In the genomic region with DNA sequence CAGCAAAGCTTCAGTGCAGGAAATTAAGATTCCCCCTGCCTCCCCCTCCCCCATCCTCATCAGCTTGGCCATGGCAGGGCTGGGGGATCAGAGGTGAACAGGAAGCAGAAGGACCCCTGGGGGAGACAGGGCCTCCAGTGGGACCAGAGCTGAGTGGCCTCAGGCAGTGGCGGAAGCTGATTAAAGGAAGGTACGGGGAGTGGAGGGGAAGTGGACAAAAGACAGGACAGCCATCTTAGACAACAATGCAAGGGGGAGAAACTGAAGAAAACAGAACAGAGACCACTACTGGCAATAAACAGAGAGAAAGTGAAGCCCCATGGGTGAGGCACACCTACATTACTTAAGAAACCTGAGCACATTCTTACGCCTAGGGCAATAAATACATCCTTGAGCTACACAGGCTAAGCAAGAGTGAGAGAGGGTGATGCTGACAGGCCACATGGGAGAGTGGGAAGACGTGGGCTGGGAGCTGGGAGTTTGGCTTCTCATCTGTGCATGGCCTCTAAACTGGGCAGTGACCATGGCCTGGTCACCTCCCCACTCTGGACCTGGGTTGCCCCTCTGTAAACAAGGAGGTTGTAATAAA, we compare ENCODE assay signal across 19 cellular contexts. TPM values are rescaled to one million over a fixed set of nuclear protein-coding genes. Genes with fewer than 3 reads are reported as not detected.
A peak's percentile ranks its signal among the peaks of the same experiment; 100 is the strongest.
DNase-seq lines count a peak whose midpoint lies in the region; ATAC-seq and TF ChIP-seq lines count a peak whose summit lies in the region.
"Had no signal": no experiment of that assay in that cellular context is flagged by ENCODE, and none has a peak within 500 bp of the region (broad histone marks: within the 10 kb centered on the region; RNA-seq: fewer than 3 reads in every experiment).

No MANE protein-coding gene starts in this region.

- peaks cover 10% of the 10 kb centered on the region for H3K4me1 ChIP-seq in foreskin keratinocyte
- H3K4me1 ChIP-seq in neural progenitor cell, result peaks cover 18% of the 10 kb centered on the region
- H3K4me1 ChIP-seq in sigmoid colon, result peaks cover 0 to 10% (median 5%) of the 10 kb centered on the region in 4 donors

- H3K27me3 ChIP-seq in foreskin keratinocyte (no peaks in the 10 kb centered on the region), neural progenitor cell (no peaks in the 10 kb centered on the region), sigmoid colon (no peaks in the 10 kb centered on the region)
- H3K27me3 ChIP-seq: Peyer's patch had no signal

- H3K9me3 Mint-ChIP-seq in CD14-positive monocyte (no peaks in the 10 kb centered on the region), IgD-negative memory B cell (no peaks in the 10 kb centered on the region), neural progenitor cell (no peaks in the 10 kb centered on the region), progenitor cell of endocrine pancreas (ENCODE audit: low read depth) (no peaks in the 10 kb centered on the region)
- H3K9me3 Mint-ChIP-seq: CD4-positive, CD25-positive, alpha-beta regulatory T cell had no signal

- intact Hi-C loops in CD14-positive monocyte (cut with micrococcal nuclease), result loop anchor here in 1 of 2 donors (10.0 kb wide), 1 partner anchor 49 kb away; no protein-coding TSS in a partner anchor
- intact Hi-C loops in sigmoid colon (cut with DNase I), result no loop called here

- peak overlapping the region in 6 of 7 donors; percentile 32 to 66 (median 44) for H3K27ac Mint-ChIP-seq in CD14-positive monocyte
- peak overlapping the region; percentile 90 to 93 (median 92) for H3K27ac Mint-ChIP-seq in IgD-negative memory B cell
- peak overlapping the region; percentile 1 for H3K27ac Mint-ChIP-seq in neural progenitor cell
- no peak overlapping the region for H3K27ac Mint-ChIP-seq in progenitor cell of endocrine pancreas

- no peak for TF ChIP-seq EP300 in sigmoid colon (IDR thresholded peaks at IDR 0.05)

- no peak for TF ChIP-seq POLR2A in sigmoid colon (IDR thresholded peaks at IDR 0.05)

- no peaks in the 10 kb centered on the region for H4K20me1 ChIP-seq in neural progenitor cell (ENCODE audit: low read depth)

- H3K4me3 Mint-ChIP-seq in CD14-positive monocyte (no peak overlapping the region), IgD-negative memory B cell (peak overlapping the region in 2 of 4 donors; percentile 78 to 83), neural progenitor cell (no peak overlapping the region), progenitor cell of endocrine pancreas (ENCODE audit: low read depth) (no peak overlapping the region)
- H3K4me3 Mint-ChIP-seq: CD4-positive, CD25-positive, alpha-beta regulatory T cell had no signal

- H3K4me3 ChIP-seq in neural progenitor cell (no peak overlapping the region), sigmoid colon (no peak overlapping the region)
- H3K4me3 ChIP-seq: Peyer's patch had no signal

- H3K27me3 Mint-ChIP-seq in CD14-positive monocyte (ENCODE audit: low read depth in 3 of 3), result peaks cover 0 to 3% (median 1%) of the 10 kb centered on the region in 3 donors
- no peaks in the 10 kb centered on the region for H3K27me3 Mint-ChIP-seq in IgD-negative memory B cell
- peaks cover 7% of the 10 kb centered on the region for H3K27me3 Mint-ChIP-seq in neural progenitor cell (ENCODE audit: insufficient read depth, low read depth)
- no peaks in the 10 kb centered on the region for H3K27me3 Mint-ChIP-seq in progenitor cell of endocrine pancreas
- H3K27me3 Mint-ChIP-seq: CD4-positive, CD25-positive, alpha-beta regulatory T cell had no signal

- DNase-seq in CD14-positive monocyte (ENCODE audit: low spot score) (no peak), foreskin keratinocyte (no peak), neural progenitor cell (ENCODE audit: low spot score) (no peak), progenitor cell of endocrine pancreas (ENCODE audit: low spot score, unreplicated experiment) (no peak), sigmoid colon (no peak), EL (no peak)
- no peak for DNase-seq in activated T-cell treated with anti-CD3 and anti-CD28 coated beads, Interleukin-2, amount 50 U/mL, for 1 hour
- DNase-seq: CD4-positive, CD25-positive, alpha-beta regulatory T cell; COR-L47; DMS79; Kasumi-1; NCI-H1417 treated with DMSO at 0.1 percent for 48 hours; NCI-H187; NCI-H2227 treated with DMSO at 0.1 percent for 48 hours; NCI-H510A treated with DMSO at 0.1 percent for 48 hours; NCI-H774; Peyer's patch had no signal

- H3K27ac ChIP-seq in foreskin keratinocyte (no peak overlapping the region), neural progenitor cell (no peak overlapping the region), sigmoid colon (no peak overlapping the region)

- H3K9me3 ChIP-seq in neural progenitor cell (ENCODE audit: low read depth) (no peaks in the 10 kb centered on the region), sigmoid colon (no peaks in the 10 kb centered on the region)
- H3K9me3 ChIP-seq: Peyer's patch had no signal

- TF ChIP-seq CTCF in CD14-positive monocyte (IDR thresholded peaks at IDR 0.05) (no peak), foreskin keratinocyte (conservative IDR thresholded peaks at IDR 0.05) (no peak), neural progenitor cell (IDR thresholded peaks at IDR 0.05) (no peak), progenitor cell of endocrine pancreas (IDR thresholded peaks at IDR 0.05; ENCODE audit: unreplicated experiment) (no peak), sigmoid colon (IDR thresholded peaks at IDR 0.05) (no peak)

- ATAC-seq in foreskin keratinocyte, result peak; percentile 59
- ATAC-seq: SK-N-SH treated with all-trans-retinoic acid at 6 μM for 48 hours had no signal

- H3K4me2 ChIP-seq in neural progenitor cell, result no peak overlapping the region

- H2AFZ ChIP-seq in neural progenitor cell (replicated peaks), result peak overlapping the region; percentile 68

- peaks cover 11% of the 10 kb centered on the region for H3F3A ChIP-seq in neural progenitor cell (ENCODE audit: low read depth)

- no peaks in the 10 kb centered on the region for H3K79me2 ChIP-seq in neural progenitor cell (ENCODE audit: low read depth)

- peaks cover 42% of the 10 kb centered on the region for H3K4me1 Mint-ChIP-seq in CD14-positive monocyte
- peaks cover 77 to 90% (median 78%) of the 10 kb centered on the region in 3 donors for H3K4me1 Mint-ChIP-seq in IgD-negative memory B cell
- H3K4me1 Mint-ChIP-seq in neural progenitor cell, result peaks cover 4% of the 10 kb centered on the region
- peaks cover 20% of the 10 kb centered on the region for H3K4me1 Mint-ChIP-seq in progenitor cell of endocrine pancreas (ENCODE audit: low read depth)
- H3K4me1 Mint-ChIP-seq: CD4-positive, CD25-positive, alpha-beta regulatory T cell had no signal

- WGBS in sigmoid colon, 2 donors, result 85 to 88% methylated on average over 4 of the region's 4 CpGs

- H3K9ac ChIP-seq in neural progenitor cell, result no peak overlapping the region

- H3K36me3 Mint-ChIP-seq in CD14-positive monocyte (peaks cover 10 to 22% of the 10 kb centered on the region in 2 donors), IgD-negative memory B cell (peaks cover 2% of the 10 kb centered on the region), neural progenitor cell (no peaks in the 10 kb centered on the region), progenitor cell of endocrine pancreas (ENCODE audit: insufficient read depth) (peaks cover 5% of the 10 kb centered on the region)
- H3K36me3 Mint-ChIP-seq: CD4-positive, CD25-positive, alpha-beta regulatory T cell had no signal

- no peaks in the 10 kb centered on the region for H3K36me3 ChIP-seq in neural progenitor cell
- no peaks in the 10 kb centered on the region for H3K36me3 ChIP-seq in sigmoid colon
- H3K36me3 ChIP-seq: Peyer's patch had no signal

RNA-seq across cellular contexts. Expression of a gene that starts 59.6 kb away (rescaled TPM):
- polyA plus RNA-seq in CD14-positive monocyte, result 10 to 100 TPM in 1 of 2 donors, 1 to 10 TPM in 1; 8.7 to 11.1 TPM
- polyA plus RNA-seq in IgD-negative memory B cell, result 189 TPM
- 7.1 and 7.2 TPM in 2 replicates for total RNA-seq in foreskin keratinocyte
- polyA plus RNA-seq in foreskin keratinocyte, result 5.3 and 6.9 TPM in 2 replicates
- 0.67 and 1.0 TPM in 2 replicates for total RNA-seq in neural progenitor cell (ENCODE audit: low replicate concordance)
- 46.2 and 47.9 TPM in 2 replicates for total RNA-seq in progenitor cell of endocrine pancreas
- 10 to 100 TPM; 16.3 to 39.6 (median 19.7) TPM for total RNA-seq in sigmoid colon
- 10 to 100 TPM in 1 of 3 donors, 1 to 10 TPM in 2; 3.6 to 14.5 (median 4.4) TPM for polyA plus RNA-seq in sigmoid colon
